21 cellular contexts compared by ENCODE assay signal in genomic region chr14:80679273-80679672, GRCh38.
"Had no signal": no experiment of that assay in that cellular context is flagged by ENCODE, and none has a peak within 500 bp of the region (broad histone marks: within the 10 kb centered on the region; RNA-seq: fewer than 3 reads in every experiment).

No MANE protein-coding gene starts in this region.

- H3K27me3 ChIP-seq: MG63, SJSA1 had no signal

- H3K4me1 ChIP-seq: SJSA1 had no signal

- H3K27ac ChIP-seq: SJSA1 had no signal

- H3K9ac ChIP-seq: SK-N-SH had no signal

- H3K36me3 ChIP-seq: MG63, SJSA1 had no signal

- DNase-seq: Karpas-422, KG1, MG63, NCI-H1092, NCI-H1105 treated with DMSO at 0.1 percent for 48 hours, NCI-H1417 treated with DMSO at 0.1 percent for 48 hours, NCI-H146, NCI-H1694 treated with DMSO at 0.1 percent for 48 hours, NCI-H1930, NCI-H2081, NCI-H2107, NCI-H2227 treated with DMSO at 0.1 percent for 48 hours, NCI-H524, NCI-H526 treated with DMSO at 0.1 percent for 48 hours, NCI-H774, Right ventricle myocardium superior, RPMI8226, SIG-M5, SK-N-SH, SW 1271 had no signal

- H3K4me3 ChIP-seq: MG63, SJSA1 had no signal

- H3K4me2 ChIP-seq: SK-N-SH had no signal

- H3K9me3 ChIP-seq: SK-N-SH had no signal
